ENCODE assay signal across 29 cellular contexts in the genomic region with DNA sequence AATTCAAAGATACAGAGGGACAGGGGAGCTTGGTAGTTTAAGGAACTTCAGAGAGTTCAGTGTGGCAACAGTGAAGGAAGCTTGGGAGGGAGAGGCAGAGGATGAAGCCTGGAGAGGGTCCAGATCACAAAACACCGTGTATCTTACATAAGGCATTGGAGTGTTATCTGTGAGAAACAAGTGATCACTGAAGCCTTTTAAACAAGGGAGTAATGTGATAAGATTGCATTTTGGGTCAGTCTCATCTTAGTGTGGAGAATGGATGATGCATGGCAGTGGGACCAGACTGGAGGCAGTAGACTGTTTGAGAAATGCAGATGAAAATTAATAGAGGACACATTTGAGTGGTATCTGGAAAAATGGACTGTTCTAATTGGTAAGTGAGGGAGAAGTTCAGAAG.
"Had no signal": no experiment of that assay in that cellular context is flagged by ENCODE, and none has a peak within 500 bp of the region (broad histone marks: within the 10 kb centered on the region; RNA-seq: fewer than 3 reads in every experiment).

No MANE protein-coding gene starts in this region.

- H3K27me3 Mint-ChIP-seq: naive B cell; stimulated activated memory B cell treated with anti-CD40 and anti-IgM and Interleukin-4, amounts not matched to agents 10 μg/mL and 1 μg/mL and 100 μg/mL, for 72 hours; stimulated activated naive CD8-positive, alpha-beta T cell treated with anti-CD3 and anti-CD28 coated beads, Interleukin-15, amount 100 ng/mL, for 72 hours had no signal

- H3K27ac Mint-ChIP-seq: mesothelial cell of epicardium; natural killer cell; neural progenitor cell; stimulated activated memory B cell treated with anti-CD40 and anti-IgM and Interleukin-4, amounts not matched to agents 10 μg/mL and 1 μg/mL and 100 μg/mL, for 72 hours; stimulated activated naive CD8-positive, alpha-beta T cell treated with anti-CD3 and anti-CD28 coated beads, Interleukin-15, amount 100 ng/mL, for 72 hours; type B pancreatic cell had no signal

- H3K4me1 ChIP-seq: prostate gland, spleen had no signal

- H3K36me3 ChIP-seq: neutrophil, prostate gland, uterus had no signal

- H3K27ac ChIP-seq: left ventricle myocardium inferior, neural progenitor cell, neutrophil, prostate gland, sigmoid colon, spleen, tibial nerve, uterus had no signal

- H3K36me3 Mint-ChIP-seq: natural killer cell had no signal

- H3K9me3 Mint-ChIP-seq: immature natural killer cell; mesothelial cell of epicardium; naive B cell; natural killer cell; nephron progenitor cell; neural progenitor cell; stimulated activated memory B cell treated with anti-CD40 and anti-IgM and Interleukin-4, amounts not matched to agents 10 μg/mL and 1 μg/mL and 100 μg/mL, for 72 hours; stimulated activated naive CD8-positive, alpha-beta T cell treated with anti-CD3 and anti-CD28 coated beads, Interleukin-15, amount 100 ng/mL, for 72 hours; type B pancreatic cell had no signal

- DNase-seq: hypothalamus; immature natural killer cell; kidney; left colon; left ventricle myocardium inferior; mesendoderm; naive B cell; natural killer cell; nephron progenitor cell; occipital lobe; posterior cingulate gyrus; retina; right cardiac atrium; sigmoid colon; small intestine; spleen; stimulated activated CD4-positive, alpha-beta T cell treated with anti-CD3 and anti-CD28 coated beads, Interleukin-4, amount 100 ng/mL, for 24 hours; stimulated activated naive CD4-positive, alpha-beta T cell treated with Interleukin-2 at 50 U/mL for 16 hours; stimulated activated naive CD8-positive, alpha-beta T cell treated with anti-CD3 and anti-CD28 coated beads, Interleukin-15, amount 100 ng/mL, for 72 hours; substantia nigra; uterus had no signal

- ATAC-seq: left colon; natural killer cell; right cardiac atrium; stimulated activated memory B cell treated with anti-CD40 and anti-IgM and Interleukin-4, amounts not matched to agents 10 μg/mL and 1 μg/mL and 100 μg/mL, for 72 hours; stimulated activated naive CD8-positive, alpha-beta T cell treated with anti-CD3 and anti-CD28 coated beads, Interleukin-15, amount 100 ng/mL, for 72 hours had no signal

- H3K4me3 Mint-ChIP-seq: immature natural killer cell; mesothelial cell of epicardium; naive B cell; natural killer cell; nephron progenitor cell; neural progenitor cell; stimulated activated memory B cell treated with anti-CD40 and anti-IgM and Interleukin-4, amounts not matched to agents 10 μg/mL and 1 μg/mL and 100 μg/mL, for 72 hours; stimulated activated naive CD8-positive, alpha-beta T cell treated with anti-CD3 and anti-CD28 coated beads, Interleukin-15, amount 100 ng/mL, for 72 hours; type B pancreatic cell had no signal

- H3K4me1 Mint-ChIP-seq: stimulated activated memory B cell treated with anti-CD40 and anti-IgM and Interleukin-4, amounts not matched to agents 10 μg/mL and 1 μg/mL and 100 μg/mL, for 72 hours; stimulated activated naive CD8-positive, alpha-beta T cell treated with anti-CD3 and anti-CD28 coated beads, Interleukin-15, amount 100 ng/mL, for 72 hours had no signal

- H3K27me3 ChIP-seq: neural progenitor cell, neutrophil, sigmoid colon, spleen, tibial nerve, uterus had no signal

- H3K9me3 ChIP-seq: left ventricle myocardium inferior, neutrophil, prostate gland, sigmoid colon, spleen, tibial nerve, uterus had no signal

- H3K4me3 ChIP-seq: left ventricle myocardium inferior, lung, neural progenitor cell, prostate gland, sigmoid colon, spleen, tibial nerve, uterus had no signal
